1 cellular context compared by ENCODE assay signal in the genomic region with DNA sequence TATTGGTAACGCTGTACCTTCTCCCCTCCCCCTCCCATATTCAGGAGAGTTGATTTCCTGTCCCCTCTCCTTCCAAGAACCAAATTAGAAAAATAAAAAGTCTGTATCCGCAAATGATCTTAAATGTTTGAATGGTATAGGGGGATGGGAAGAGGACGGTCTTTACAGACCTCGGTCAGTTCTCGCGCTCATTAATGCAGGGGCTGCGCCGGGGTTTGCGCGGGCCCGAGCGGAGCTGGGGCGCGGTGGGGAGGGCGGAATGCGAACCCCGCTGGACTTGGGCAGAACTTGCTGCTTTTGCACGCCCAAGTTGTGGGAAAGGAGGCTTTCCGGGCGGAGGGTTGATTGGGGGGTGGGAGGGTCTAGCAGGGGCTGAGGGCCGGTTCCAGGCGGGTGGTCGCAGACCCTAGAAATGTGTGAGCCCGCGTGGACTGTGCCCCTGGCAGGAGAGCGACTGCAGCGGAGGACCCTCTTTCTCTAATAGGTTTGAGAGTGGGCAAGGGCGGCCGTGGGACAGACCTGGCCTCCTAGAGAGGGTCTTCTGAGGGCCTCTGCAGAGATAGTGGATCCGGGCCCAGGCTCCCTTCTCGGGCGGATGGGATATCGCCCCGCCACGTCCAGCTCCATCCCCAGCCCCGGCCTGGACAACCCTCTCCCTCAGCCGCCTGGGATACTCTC.
TF ChIP-seq lines count a peak whose summit lies in the region.

No MANE protein-coding gene starts in this region.

TF ChIP-seq in SK-N-SH treated with all-trans-retinoic acid at 6 μM for 48 hours, 23 proteins besides CTCF, POLR2A, EP300 and RAD21 (continued from another document):
- no peak for TF ChIP-seq ZFP30 (CRISPR knock-in tag; IDR thresholded peaks at IDR 0.05)
- TF ChIP-seq ARNTL (CRISPR knock-in tag; IDR thresholded peaks at IDR 0.05; ENCODE audit: borderline replicate concordance, low read depth), result no peak
- TF ChIP-seq RARB (CRISPR knock-in tag; IDR thresholded peaks at IDR 0.05), result no peak
- TF ChIP-seq OSR1 (CRISPR knock-in tag; IDR thresholded peaks at IDR 0.05), result no peak
- no peak for TF ChIP-seq BACH2 (CRISPR knock-in tag; IDR thresholded peaks at IDR 0.05; ENCODE audit: borderline replicate concordance)
- no peak for TF ChIP-seq TCF4 (CRISPR knock-in tag; IDR thresholded peaks at IDR 0.05; ENCODE audit: borderline replicate concordance)
- no peak for TF ChIP-seq ZC3H10 (CRISPR knock-in tag; IDR thresholded peaks at IDR 0.05)
- no peak for TF ChIP-seq CSDC2 (CRISPR knock-in tag; IDR thresholded peaks at IDR 0.05)
- TF ChIP-seq ISL1 (CRISPR knock-in tag; IDR thresholded peaks at IDR 0.05), result no peak
- no peak for TF ChIP-seq ZNF70 (CRISPR knock-in tag; IDR thresholded peaks at IDR 0.05)
- no peak for TF ChIP-seq TOX (CRISPR knock-in tag; IDR thresholded peaks at IDR 0.05; ENCODE audit: borderline replicate concordance)
TF ChIP-seq in SK-N-SH treated with all-trans-retinoic acid at 6 μM for 48 hours: peak in this region for 0.
